ENCODE assay signal across 14 cellular contexts in genomic region chr15:69591905-69592508, GRCh38.
DNase-seq lines count a peak whose midpoint lies in the region; ATAC-seq, FAIRE-seq and TF ChIP-seq lines count a peak whose summit lies in the region.
"Had no signal": no experiment of that assay in that cellular context is flagged by ENCODE, and none has a peak within 500 bp of the region (broad histone marks: within the 10 kb centered on the region; RNA-seq: fewer than 3 reads in every experiment).

No MANE protein-coding gene starts in this region.

- peaks cover 59% of the 10 kb centered on the region for H3K27me3 ChIP-seq in bronchial epithelial cell (ENCODE audit: control insufficient read depth, insufficient read depth, low read length)
- H3K27me3 ChIP-seq: tibial artery had no signal

- peak overlapping the region; percentile 99 for H3K27ac ChIP-seq in 22Rv1
- H3K27ac ChIP-seq: tibial artery had no signal

- DNase-seq in NCI-H1092 (lab: John Stamatoyannopoulos, UW) (peak; percentile 53), NCI-H510A treated with DMSO at 0.1 percent for 48 hours (lab: John Stamatoyannopoulos, UW) (peak; percentile 87), bronchial epithelial cell (ENCODE audit: low read depth) (peak; percentile 91), cerebellum (ENCODE audit: low spot score) (no peak), SW 1271 (lab: John Stamatoyannopoulos, UW) (no peak)
- DNase-seq: activated T-cell treated with anti-CD3 and anti-CD28 coated beads, Interleukin-2, amount 50 U/mL, for 1 hour; effector CD4-positive, alpha-beta T cell; NCI-H226; SK-N-SH; tibial artery had no signal

- H3K4me3 ChIP-seq in bronchial epithelial cell (ENCODE audit: low read depth, low read length): no peak overlapping the region
- H3K4me3 ChIP-seq: tibial artery had no signal

- H3K36me3 ChIP-seq in bronchial epithelial cell (ENCODE audit: control insufficient read depth, insufficient read depth, low read length): no peaks in the 10 kb centered on the region
- H3K36me3 ChIP-seq: tibial artery had no signal

- no peak for FAIRE-seq in bronchial epithelial cell (lab: Jason Lieb, UNC)
- FAIRE-seq: H54 had no signal

- ATAC-seq in GM21360 (IDR thresholded peaks at IDR 0.05; ENCODE audit: unreplicated experiment) (no peak), GM21786 (IDR thresholded peaks at IDR 0.05; ENCODE audit: unreplicated experiment) (no peak)

- TF ChIP-seq CTCF in 22Rv1 (IDR thresholded peaks at IDR 0.05) (no peak), bronchial epithelial cell (IDR thresholded peaks at IDR 0.05; ENCODE audit: insufficient read depth, low read length, severe bottlenecking) (no peak)

Comparison
In these comparisons a context has a peak if more than half of its experiments do, and no peak if none do; other contexts are left out.
1. DNase-seq: peak in NCI-H1092 (single experiment), NCI-H510A treated with DMSO at 0.1 percent for 48 hours (single experiment) and bronchial epithelial cell (single experiment); none in cerebellum (single experiment) and SW 1271 (0 of 2).